In genomic region chr5:172452398-172453205, GRCh38 we compare ENCODE assay signal across 1 cellular context.
TF ChIP-seq lines count a peak whose summit lies in the region.

No MANE protein-coding gene starts in this region.

TF ChIP-seq in SK-N-SH treated with all-trans-retinoic acid at 6 μM for 48 hours, 23 proteins besides CTCF, POLR2A, EP300 and RAD21 (continued from another document):
- TF ChIP-seq, protein P1, sequence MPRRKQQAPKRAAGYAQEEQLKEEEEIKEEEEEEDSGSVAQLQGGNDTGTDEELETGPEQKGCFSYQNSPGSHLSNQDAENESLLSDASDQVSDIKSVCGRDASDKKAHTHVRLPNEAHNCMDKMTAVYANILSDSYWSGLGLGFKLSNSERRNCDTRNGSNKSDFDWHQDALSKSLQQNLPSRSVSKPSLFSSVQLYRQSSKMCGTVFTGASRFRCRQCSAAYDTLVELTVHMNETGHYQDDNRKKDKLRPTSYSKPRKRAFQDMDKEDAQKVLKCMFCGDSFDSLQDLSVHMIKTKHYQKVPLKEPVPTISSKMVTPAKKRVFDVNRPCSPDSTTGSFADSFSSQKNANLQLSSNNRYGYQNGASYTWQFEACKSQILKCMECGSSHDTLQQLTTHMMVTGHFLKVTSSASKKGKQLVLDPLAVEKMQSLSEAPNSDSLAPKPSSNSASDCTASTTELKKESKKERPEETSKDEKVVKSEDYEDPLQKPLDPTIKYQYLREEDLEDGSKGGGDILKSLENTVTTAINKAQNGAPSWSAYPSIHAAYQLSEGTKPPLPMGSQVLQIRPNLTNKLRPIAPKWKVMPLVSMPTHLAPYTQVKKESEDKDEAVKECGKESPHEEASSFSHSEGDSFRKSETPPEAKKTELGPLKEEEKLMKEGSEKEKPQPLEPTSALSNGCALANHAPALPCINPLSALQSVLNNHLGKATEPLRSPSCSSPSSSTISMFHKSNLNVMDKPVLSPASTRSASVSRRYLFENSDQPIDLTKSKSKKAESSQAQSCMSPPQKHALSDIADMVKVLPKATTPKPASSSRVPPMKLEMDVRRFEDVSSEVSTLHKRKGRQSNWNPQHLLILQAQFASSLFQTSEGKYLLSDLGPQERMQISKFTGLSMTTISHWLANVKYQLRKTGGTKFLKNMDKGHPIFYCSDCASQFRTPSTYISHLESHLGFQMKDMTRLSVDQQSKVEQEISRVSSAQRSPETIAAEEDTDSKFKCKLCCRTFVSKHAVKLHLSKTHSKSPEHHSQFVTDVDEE (CRISPR knock-in tag; IDR thresholded peaks at IDR 0.05): no peak
- TF ChIP-seq CSRNP3 (CRISPR knock-in tag; IDR thresholded peaks at IDR 0.05) (no peak), OSR1 (CRISPR knock-in tag; IDR thresholded peaks at IDR 0.05) (no peak), TCF4 (CRISPR knock-in tag; IDR thresholded peaks at IDR 0.05; ENCODE audit: borderline replicate concordance) (no peak), RARB (CRISPR knock-in tag; IDR thresholded peaks at IDR 0.05) (no peak), ARNTL (CRISPR knock-in tag; IDR thresholded peaks at IDR 0.05; ENCODE audit: borderline replicate concordance, low read depth) (no peak), ZFP30 (CRISPR knock-in tag; IDR thresholded peaks at IDR 0.05) (no peak), GLIS3 (CRISPR knock-in tag; IDR thresholded peaks at IDR 0.05) (no peak), CSDC2 (CRISPR knock-in tag; IDR thresholded peaks at IDR 0.05) (no peak), SNAI2 (CRISPR knock-in tag; IDR thresholded peaks at IDR 0.05) (no peak), ISL1 (CRISPR knock-in tag; IDR thresholded peaks at IDR 0.05) (no peak)
- TF ChIP-seq, protein P2, sequence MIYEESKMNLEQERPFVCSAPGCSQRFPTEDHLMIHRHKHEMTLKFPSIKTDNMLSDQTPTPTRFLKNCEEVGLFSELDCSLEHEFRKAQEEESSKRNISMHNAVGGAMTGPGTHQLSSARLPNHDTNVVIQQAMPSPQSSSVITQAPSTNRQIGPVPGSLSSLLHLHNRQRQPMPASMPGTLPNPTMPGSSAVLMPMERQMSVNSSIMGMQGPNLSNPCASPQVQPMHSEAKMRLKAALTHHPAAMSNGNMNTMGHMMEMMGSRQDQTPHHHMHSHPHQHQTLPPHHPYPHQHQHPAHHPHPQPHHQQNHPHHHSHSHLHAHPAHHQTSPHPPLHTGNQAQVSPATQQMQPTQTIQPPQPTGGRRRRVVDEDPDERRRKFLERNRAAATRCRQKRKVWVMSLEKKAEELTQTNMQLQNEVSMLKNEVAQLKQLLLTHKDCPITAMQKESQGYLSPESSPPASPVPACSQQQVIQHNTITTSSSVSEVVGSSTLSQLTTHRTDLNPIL (CRISPR knock-in tag; IDR thresholded peaks at IDR 0.05; ENCODE audit: low read depth): no peak
